ENCODE assay signal across 8 cellular contexts in genomic region chr3:4750306-4751056, GRCh38.
A peak's percentile ranks its signal among the peaks of the same experiment; 100 is the strongest.
DNase-seq lines count a peak whose midpoint lies in the region; ATAC-seq and TF ChIP-seq lines count a peak whose summit lies in the region.

No MANE protein-coding gene starts in this region.

- H3K27ac ChIP-seq in A673 (ENCODE audit: low read depth, low read length, poor library complexity, severe bottlenecking) (peak overlapping the region; percentile 19), uterus (peak overlapping the region; percentile 87 to 98)

- peak overlapping the region; percentile 89 for H3K27ac Mint-ChIP-seq in dendritic cell treated with granulocyte-macrophage colony-stimulating factor and Interleukin-4, amounts not matched to agents 40 ng/mL and 50 ng/mL, for 4 days

- CTCF ChIA-PET in A673 (lab: Charles Lee) = no interaction called here

- POLR2A ChIA-PET in A673 (lab: Charles Lee; ENCODE audit: low non-redundant PET) = no interaction called here

- H3K36me3 ChIP-seq in A673 (ENCODE audit: insufficient read depth, low read length, poor library complexity, severe bottlenecking) = no peaks in the 10 kb centered on the region
- H3K36me3 ChIP-seq in mucosa of stomach (ENCODE audit: control insufficient read depth, insufficient read depth, low read length) = no peaks in the 10 kb centered on the region
- no peaks in the 10 kb centered on the region for H3K36me3 ChIP-seq in uterus

- H3K4me1 ChIP-seq in A673 (ENCODE audit: insufficient read depth, low read length, poor library complexity, severe bottlenecking) (peaks cover 17% of the 10 kb centered on the region), mucosa of stomach (ENCODE audit: control insufficient read depth, insufficient read depth, low read length) (peaks cover 30% of the 10 kb centered on the region), uterus (peaks cover 10 to 20% of the 10 kb centered on the region in 2 donors)

- peaks cover 15% of the 10 kb centered on the region for H3K36me3 Mint-ChIP-seq in dendritic cell treated with granulocyte-macrophage colony-stimulating factor and Interleukin-4, amounts not matched to agents 40 ng/mL and 50 ng/mL, for 4 days (ENCODE audit: low read depth)

- H3K9me3 ChIP-seq in A673 (ENCODE audit: low read depth, low read length, poor library complexity, severe bottlenecking) = no peaks in the 10 kb centered on the region
- H3K9me3 ChIP-seq in mucosa of stomach (ENCODE audit: control insufficient read depth, low read length) = no peaks in the 10 kb centered on the region
- no peaks in the 10 kb centered on the region for H3K9me3 ChIP-seq in uterus

- H3K4me1 Mint-ChIP-seq in dendritic cell treated with granulocyte-macrophage colony-stimulating factor and Interleukin-4, amounts not matched to agents 40 ng/mL and 50 ng/mL, for 4 days (ENCODE audit: low read depth) = peaks cover 83% of the 10 kb centered on the region

- peak overlapping the region; percentile 22 for H3K9ac ChIP-seq in mucosa of stomach (ENCODE audit: low read length)

- H3K27me3 ChIP-seq in A673 (replicated peaks; ENCODE audit: insufficient read depth, low read depth, low read length, poor library complexity) (no peaks in the 10 kb centered on the region), mucosa of stomach (ENCODE audit: control insufficient read depth, insufficient read depth, low read length) (no peaks in the 10 kb centered on the region), uterus (no peaks in the 10 kb centered on the region)

- no peak for DNase-seq in A673 (ENCODE audit: low spot score)
- peak; percentile 60 for DNase-seq in NOMO-1 treated with DMSO at 0.1 percent for 48 hours (lab: John Stamatoyannopoulos, UW; ENCODE audit: unreplicated experiment)
- DNase-seq in uterus = peak; percentile 68 to 86
- no peak for DNase-seq in AML-193 (lab: John Stamatoyannopoulos, UW)
- no peak for DNase-seq in stimulated activated CD4-positive, alpha-beta T cell treated with anti-CD3 and anti-CD28 coated beads, Interleukin-12 subunit alpha, Interleukin-12 subunit beta, amount 100 ng/mL, for 4 hours

- intact Hi-C loops in A673 (cut with micrococcal nuclease; ENCODE audit: unreplicated experiment) (no loop called here), uterus (cut with DNase I; ENCODE audit: low total_unique reads) (no loop called here)
- intact Hi-C loops in dendritic cell treated with granulocyte-macrophage colony-stimulating factor and Interleukin-4, amounts not matched to agents 40 ng/mL and 50 ng/mL, for 4 days (cut with micrococcal nuclease) = loop anchor here (1.0 kb wide), 1 partner anchor 9 kb away; no protein-coding TSS in a partner anchor

- TF ChIP-seq CTCF in A673 (conservative IDR thresholded peaks at IDR 0.05; ENCODE audit: low read depth, low read length) = no peak
- no peak for TF ChIP-seq CTCF in uterus (IDR thresholded peaks at IDR 0.05)

- H3K4me3 ChIP-seq in A673 (ENCODE audit: low read depth, low read length, poor library complexity, severe bottlenecking) (no peak overlapping the region), mucosa of stomach (ENCODE audit: low read length) (no peak overlapping the region), uterus (no peak overlapping the region)

- no peak for ATAC-seq in HG02870 (IDR thresholded peaks at IDR 0.05; ENCODE audit: unreplicated experiment)

- no peaks in the 10 kb centered on the region for H3K27me3 Mint-ChIP-seq in dendritic cell treated with granulocyte-macrophage colony-stimulating factor and Interleukin-4, amounts not matched to agents 40 ng/mL and 50 ng/mL, for 4 days

- BruUV-seq in A673 (replicated peaks; lab: Mats Ljungman, UMichigan) = no TSS peak

- no peaks in the 10 kb centered on the region for H3K9me3 Mint-ChIP-seq in dendritic cell treated with granulocyte-macrophage colony-stimulating factor and Interleukin-4, amounts not matched to agents 40 ng/mL and 50 ng/mL, for 4 days

- no peak for TF ChIP-seq POLR2A in uterus (IDR thresholded peaks at IDR 0.05)

- H3K4me3 Mint-ChIP-seq in dendritic cell treated with granulocyte-macrophage colony-stimulating factor and Interleukin-4, amounts not matched to agents 40 ng/mL and 50 ng/mL, for 4 days = peak overlapping the region; percentile 58

Comparison
In these comparisons a context has a peak if more than half of its experiments do, and no peak if none do; other contexts are left out.
1. DNase-seq: peak in NOMO-1 treated with DMSO at 0.1 percent for 48 hours (single experiment) and uterus (2 of 2); none in A673 (single experiment), AML-193 (0 of 2) and stimulated activated CD4-positive, alpha-beta T cell treated with anti-CD3 and anti-CD28 coated beads, Interleukin-12 subunit alpha, Interleukin-12 subunit beta, amount 100 ng/mL, for 4 hours (single experiment).